29 cellular contexts compared by ENCODE assay signal in the genomic region with DNA sequence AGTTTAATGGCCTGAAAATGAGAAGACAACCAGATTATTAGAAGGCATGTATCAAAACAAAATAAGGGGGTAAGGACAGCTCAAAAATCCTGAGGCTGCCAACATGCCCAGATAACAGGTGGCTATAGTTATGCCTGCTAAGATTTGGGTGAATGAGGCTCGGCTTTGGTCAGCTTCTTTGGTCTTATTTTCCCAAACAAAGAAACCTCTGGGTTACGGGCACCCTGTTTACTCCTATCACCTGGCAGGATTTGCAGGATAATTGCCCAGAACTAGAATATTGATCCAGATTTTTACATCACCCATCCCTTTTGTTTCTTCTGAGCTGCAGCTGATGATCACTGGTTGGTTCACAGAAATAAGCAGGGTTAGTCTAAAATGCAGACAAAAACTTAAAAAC.
"Had no signal": no experiment of that assay in that cellular context is flagged by ENCODE, and none has a peak within 500 bp of the region (broad histone marks: within the 10 kb centered on the region; RNA-seq: fewer than 3 reads in every experiment).

No MANE protein-coding gene starts in this region.

- H3K27me3 ChIP-seq: stomach, suprapubic skin, testis, thyroid gland, tibial artery, tibial nerve, transverse colon, upper lobe of left lung, upper lobe of right lung, uterus, vagina had no signal

- H3K27me3 Mint-ChIP-seq: stimulated activated naive B cell treated with anti-CD40 and anti-IgM and Interleukin-4, amounts not matched to agents 10 μg/mL and 1 μg/mL and 100 μg/mL, for 72 hours; stimulated activated naive CD8-positive, alpha-beta T cell treated with anti-CD3 and anti-CD28 coated beads, Interleukin-15, amount 100 ng/mL, for 72 hours; stimulated activated naive CD8-positive, alpha-beta T cell treated with anti-CD3 and anti-CD28 coated beads, Interleukin-15, Interleukin-2, amounts not matched to agents 100 ng/mL and 50 ng/mL, for 24 hours; type B pancreatic cell had no signal

- H3K27ac ChIP-seq: stomach, suprapubic skin, testis, thoracic aorta, thyroid gland, tibial artery, tibial nerve, transverse colon, upper lobe of left lung, upper lobe of right lung, uterus, vagina had no signal

- H3K27ac Mint-ChIP-seq: stimulated activated effector memory CD8-positive, alpha-beta T cell treated with anti-CD3 and anti-CD28 coated beads, Interleukin-12 subunit alpha, Interleukin-12 subunit beta, amount 100 ng/mL, for 72 hours; stimulated activated memory B cell treated with anti-CD40 and anti-IgM and Interleukin-4, amounts not matched to agents 10 μg/mL and 1 μg/mL and 100 μg/mL, for 72 hours; stimulated activated naive B cell treated with anti-CD40 and anti-IgM and Interleukin-4, amounts not matched to agents 10 μg/mL and 1 μg/mL and 100 μg/mL, for 72 hours; stimulated activated naive CD8-positive, alpha-beta T cell treated with anti-CD3 and anti-CD28 coated beads, Interleukin-15, Interleukin-2, amounts not matched to agents 100 ng/mL and 50 ng/mL, for 24 hours; type B pancreatic cell had no signal

- ATAC-seq: stimulated activated effector memory CD8-positive, alpha-beta T cell treated with anti-CD3 and anti-CD28 coated beads, Interleukin-12 subunit alpha, Interleukin-12 subunit beta, amount 100 ng/mL, for 72 hours; stimulated activated memory B cell treated with anti-CD40 and anti-IgM and Interleukin-4, amounts not matched to agents 10 μg/mL and 1 μg/mL and 100 μg/mL, for 72 hours; stimulated activated naive B cell treated with anti-CD40 and anti-IgM and Interleukin-4, amounts not matched to agents 10 μg/mL and 1 μg/mL and 100 μg/mL, for 72 hours; stimulated activated naive CD8-positive, alpha-beta T cell treated with anti-CD3 and anti-CD28 coated beads, Interleukin-15, amount 100 ng/mL, for 72 hours; stimulated activated naive CD8-positive, alpha-beta T cell treated with anti-CD3 and anti-CD28 coated beads, Interleukin-15, Interleukin-2, amounts not matched to agents 100 U/mL and 50 U/mL, for 24 hours; upper lobe of right lung had no signal

- H3K4me3 Mint-ChIP-seq: stimulated activated effector memory CD8-positive, alpha-beta T cell treated with anti-CD3 and anti-CD28 coated beads, Interleukin-12 subunit alpha, Interleukin-12 subunit beta, amount 100 ng/mL, for 72 hours; stimulated activated memory B cell treated with anti-CD40 and anti-IgM and Interleukin-4, amounts not matched to agents 10 μg/mL and 1 μg/mL and 100 μg/mL, for 72 hours; stimulated activated naive B cell treated with anti-CD40 and anti-IgM and Interleukin-4, amounts not matched to agents 10 μg/mL and 1 μg/mL and 100 μg/mL, for 72 hours; stimulated activated naive CD8-positive, alpha-beta T cell treated with anti-CD3 and anti-CD28 coated beads, Interleukin-15, amount 100 ng/mL, for 72 hours; stimulated activated naive CD8-positive, alpha-beta T cell treated with anti-CD3 and anti-CD28 coated beads, Interleukin-15, Interleukin-2, amounts not matched to agents 100 ng/mL and 50 ng/mL, for 24 hours; type B pancreatic cell had no signal

- FAIRE-seq: urothelium cell line had no signal

- H3K4me1 ChIP-seq: stomach, suprapubic skin, testis, thyroid gland, tibial artery, tibial nerve, transverse colon, upper lobe of left lung, upper lobe of right lung, uterus, vagina had no signal

- H3K4me3 ChIP-seq: stomach, suprapubic skin, testis, thoracic aorta, thyroid gland, tibial artery, tibial nerve, transverse colon, upper lobe of left lung, upper lobe of right lung, uterus, vagina had no signal

- DNase-seq: stimulated activated CD4-positive, alpha-beta T cell treated with anti-CD3 and anti-CD28 coated beads, Interleukin-2, amount 100 ng/mL, for 48 hours; stimulated activated CD4-positive, alpha-beta T cell treated with anti-CD3 and anti-CD28 coated beads, Interleukin-4, amount 100 ng/mL, for 1 hour; stimulated activated CD4-positive, alpha-beta T cell treated with anti-CD3 and anti-CD28 coated beads, Interleukin-4, amount 100 ng/mL, for 24 hours; stimulated activated CD4-positive, alpha-beta T cell treated with anti-CD3 and anti-CD28 coated beads, Interleukin-4, amount 100 ng/mL, for 4 hours; stimulated activated CD8-positive, alpha-beta memory T cell treated with anti-CD3 and anti-CD28 coated beads, Interleukin-4, amount 100 ng/mL, for 48 hours; stimulated activated naive B cell treated with anti-CD40 and anti-IgM and Interleukin-4, amounts not matched to agents 10 μg/mL and 1 μg/mL and 100 μg/mL, for 72 hours; stimulated activated naive CD4-positive, alpha-beta T cell; stimulated activated naive CD4-positive, alpha-beta T cell treated with Interleukin-2 at 50 U/mL for 16 hours; stimulated activated naive CD8-positive, alpha-beta T cell treated with anti-CD3 and anti-CD28 coated beads, Interleukin-15, amount 100 ng/mL, for 72 hours; stimulated activated naive CD8-positive, alpha-beta T cell treated with anti-CD3 and anti-CD28 coated beads, Interleukin-15, Interleukin-2, amounts not matched to agents 100 U/mL and 50 U/mL, for 24 hours; stomach; substantia nigra; testis; thyroid gland; tibial artery; transverse colon; trophoblast cell; upper lobe of left lung; upper lobe of right lung; uterus had no signal

- H3K4me1 Mint-ChIP-seq: stimulated activated memory B cell treated with anti-CD40 and anti-IgM and Interleukin-4, amounts not matched to agents 10 μg/mL and 1 μg/mL and 100 μg/mL, for 72 hours; stimulated activated naive B cell treated with anti-CD40 and anti-IgM and Interleukin-4, amounts not matched to agents 10 μg/mL and 1 μg/mL and 100 μg/mL, for 72 hours had no signal

- H3K36me3 ChIP-seq: stomach, suprapubic skin, thoracic aorta, thyroid gland, tibial artery, tibial nerve, transverse colon, upper lobe of left lung, upper lobe of right lung, uterus, vagina had no signal

- H3K9me3 ChIP-seq: testis, thoracic aorta, thyroid gland, upper lobe of right lung, uterus, vagina had no signal
